ENCODE assay signal across 18 cellular contexts in the genomic region with DNA sequence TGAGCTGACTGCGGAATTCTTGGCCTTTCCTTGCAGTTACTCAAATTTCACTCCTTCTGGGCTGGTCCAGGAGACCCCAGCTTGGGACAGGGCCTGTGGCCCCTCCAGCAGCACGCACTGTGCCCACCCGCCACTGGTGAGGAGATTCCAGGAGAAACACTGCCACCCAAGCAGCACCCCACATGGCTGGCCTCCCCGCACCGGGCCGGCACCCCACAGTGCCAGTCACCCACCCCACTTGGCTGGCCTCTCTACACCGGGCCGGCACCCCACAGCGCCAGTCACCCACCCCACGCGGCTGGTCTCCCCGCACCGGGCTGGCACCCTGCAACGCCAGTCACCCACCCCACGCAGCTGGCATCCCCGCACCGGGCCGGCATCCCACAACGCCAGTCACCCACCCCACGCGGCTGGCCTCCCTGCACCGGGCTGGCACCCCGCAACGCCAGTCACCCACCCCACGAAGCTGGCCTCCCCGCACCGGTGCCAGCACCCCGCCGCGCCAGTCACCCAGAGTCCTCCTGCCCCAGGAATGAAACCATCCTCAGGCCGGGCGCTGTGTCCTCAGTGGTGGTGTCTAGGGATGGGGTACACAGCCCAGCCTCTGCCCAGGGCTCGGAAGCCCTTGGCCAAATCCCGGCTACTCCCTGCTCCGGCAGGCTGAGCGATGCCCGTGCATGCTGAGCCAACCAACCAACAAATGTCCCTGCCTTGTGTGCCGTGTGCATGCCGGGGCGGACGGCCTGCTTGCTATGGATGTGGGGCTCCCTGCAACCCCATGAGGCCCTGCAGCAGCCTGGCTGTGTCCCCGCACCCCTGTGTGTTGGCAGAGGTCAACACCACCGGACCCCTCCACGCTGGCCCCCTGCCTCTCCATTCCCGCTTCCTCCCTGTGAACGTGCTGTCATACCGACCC. TPM values are rescaled to one million over a fixed set of nuclear protein-coding genes. Genes with fewer than 3 reads are reported as not detected.
"Had no signal": no experiment of that assay in that cellular context is flagged by ENCODE, and none has a peak within 500 bp of the region (broad histone marks: within the 10 kb centered on the region; RNA-seq: fewer than 3 reads in every experiment).

No MANE protein-coding gene starts in this region.

- H3K9me3 ChIP-seq: breast epithelium, ovary, thyroid gland, uterus had no signal

- H3K4me1 Mint-ChIP-seq: activated naive CD4-positive, alpha-beta T cell treated with anti-CD3 and anti-CD28 coated beads, Interleukin-2, amount 10 ng/mL, durations not matched to agents 7 days and 5 days; activated T-helper 17 cell treated with anti-CD3 and anti-CD28 coated beads, Interleukin-2, amount 50 U/mL, for 72 hours had no signal

- H3K27ac ChIP-seq: ascending aorta, breast epithelium, heart left ventricle, ovary, sigmoid colon, thyroid gland, uterus had no signal

- H3K36me3 Mint-ChIP-seq: activated naive CD4-positive, alpha-beta T cell treated with anti-CD3 and anti-CD28 coated beads, Interleukin-2, amount 10 ng/mL, durations not matched to agents 7 days and 5 days had no signal

- H3K4me3 Mint-ChIP-seq: activated naive CD4-positive, alpha-beta T cell treated with anti-CD3 and anti-CD28 coated beads, Interleukin-2, amount 10 ng/mL, durations not matched to agents 7 days and 5 days; activated T-helper 17 cell treated with anti-CD3 and anti-CD28 coated beads, Interleukin-2, amount 50 U/mL, for 72 hours had no signal

- H3K4me1 ChIP-seq: ascending aorta, breast epithelium, sigmoid colon, thyroid gland, uterus had no signal

- ATAC-seq: activated T-helper 17 cell treated with anti-CD3 and anti-CD28 coated beads, Interleukin-2, amount 50 U/mL, for 72 hours; left lobe of liver had no signal

- H3K4me3 ChIP-seq: ascending aorta, breast epithelium, heart left ventricle, ovary, sigmoid colon, thyroid gland, uterus had no signal

- H3K27ac Mint-ChIP-seq: activated naive CD4-positive, alpha-beta T cell treated with anti-CD3 and anti-CD28 coated beads, Interleukin-2, amount 10 ng/mL, durations not matched to agents 7 days and 5 days; activated T-helper 17 cell treated with anti-CD3 and anti-CD28 coated beads, Interleukin-2, amount 50 U/mL, for 72 hours had no signal

- H3K36me3 ChIP-seq: ascending aorta, breast epithelium, heart left ventricle, ovary, sigmoid colon, thyroid gland, uterus had no signal

- H3K9me3 Mint-ChIP-seq: activated naive CD4-positive, alpha-beta T cell treated with anti-CD3 and anti-CD28 coated beads, Interleukin-2, amount 10 ng/mL, durations not matched to agents 7 days and 5 days; activated T-helper 17 cell treated with anti-CD3 and anti-CD28 coated beads, Interleukin-2, amount 50 U/mL, for 72 hours had no signal

- H3K27me3 ChIP-seq: ascending aorta, ovary, thyroid gland, uterus had no signal

- DNase-seq: activated CD4-positive, alpha-beta T cell treated with anti-CD3 and anti-CD28 coated beads, Interleukin-2, amount 50 U/mL, for 48 hours; activated CD4-positive, CD25-positive, alpha-beta regulatory T cell treated with anti-CD3 and anti-CD28 coated beads, Interleukin-2, amount 50 U/mL, for 72 hours; activated naive CD4-positive, alpha-beta T cell treated with anti-CD3 and anti-CD28 coated beads, Interleukin-2, amount 10 ng/mL, durations not matched to agents 7 days and 5 days; heart left ventricle; islet precursor cell; ovary; sigmoid colon; stimulated activated CD4-positive, alpha-beta T cell treated with anti-CD3 and anti-CD28 coated beads, Interleukin-1b, Interleukin-23, amount 100 ng/mL, for 48 hours; thyroid gland; uterus had no signal

RNA-seq across cellular contexts. Expression of a gene that starts 38.6 kb away (rescaled TPM):
- total RNA-seq: ascending aorta, epithelial cell of proximal tubule, frontal cortex, left lobe of liver, mesenteric fat pad, sigmoid colon had no signal

RNA-seq across cellular contexts. Expression of a gene that starts 53.0 kb away (rescaled TPM):
- total RNA-seq: activated T-helper 17 cell treated with anti-CD3 and anti-CD28 coated beads, Interleukin-2, amount 50 U/mL, for 72 hours; ascending aorta; breast epithelium; dermis microvascular lymphatic vessel endothelial cell; epithelial cell of proximal tubule; frontal cortex; heart left ventricle; left lobe of liver; mesenteric fat pad; ovary; sigmoid colon; thyroid gland; uterus had no signal
